In genomic region chr11:20248345-20248744, GRCh38 we compare ENCODE assay signal across 21 cellular contexts.
A peak's percentile ranks its signal among the peaks of the same experiment; 100 is the strongest.
DNase-seq lines count a peak whose midpoint lies in the region; ATAC-seq and TF ChIP-seq lines count a peak whose summit lies in the region.
"Had no signal": no experiment of that assay in that cellular context is flagged by ENCODE, and none has a peak within 500 bp of the region (broad histone marks: within the 10 kb centered on the region; RNA-seq: fewer than 3 reads in every experiment).

No MANE protein-coding gene starts in this region.

- H3K36me3 ChIP-seq in HUES48 (ENCODE audit: control insufficient read depth, insufficient read depth, low read length) (no peaks in the 10 kb centered on the region), SJCRH30 (no peaks in the 10 kb centered on the region), neural progenitor cell (no peaks in the 10 kb centered on the region)

- H3K79me2 ChIP-seq in neural progenitor cell (ENCODE audit: low read depth) = no peaks in the 10 kb centered on the region

- H3K9ac ChIP-seq in HUES48 (ENCODE audit: low read depth, low read length) = no peak overlapping the region
- no peak overlapping the region for H3K9ac ChIP-seq in neural progenitor cell
- H3K9ac ChIP-seq: GM23248 had no signal

- H3K27me3 Mint-ChIP-seq in neural progenitor cell (ENCODE audit: insufficient read depth, low read depth) = peaks cover 31% of the 10 kb centered on the region

- H3K9me3 Mint-ChIP-seq in neural progenitor cell = peaks cover 2% of the 10 kb centered on the region

- DNase-seq in NCI-H1105 treated with DMSO at 0.1 percent for 48 hours (lab: John Stamatoyannopoulos, UW) (peak; percentile 7), NCI-H1105 (lab: John Stamatoyannopoulos, UW) (no peak), SJCRH30 (peak; percentile 75 to 92), neural progenitor cell (ENCODE audit: low spot score) (no peak), NCI-H446 (lab: John Stamatoyannopoulos, UW) (no peak)
- DNase-seq in activated CD4-positive, alpha-beta T cell treated with anti-CD3 and anti-CD28 coated beads, Interleukin-2, amount 50 U/mL, for 4 hours = no peak
- DNase-seq: CD4-positive, CD25-positive, alpha-beta regulatory T cell; GM23248; HCEC 1CT; NCI-H1048; NCI-H187; NCI-H2081 treated with DMSO at 0.1 percent for 48 hours; NCI-H2171 treated with DMSO at 0.1 percent for 48 hours; NCI-H345; SHP77 had no signal

- H3K4me3 ChIP-seq in HUES48 (ENCODE audit: low read depth, low read length) = no peak overlapping the region
- peak overlapping the region; percentile 14 for H3K4me3 ChIP-seq in SJCRH30
- H3K4me3 ChIP-seq in neural progenitor cell = no peak overlapping the region
- H3K4me3 ChIP-seq: GM12878, GM23248 had no signal

- peaks cover 43% of the 10 kb centered on the region for H3F3A ChIP-seq in neural progenitor cell (ENCODE audit: low read depth)

- H3K36me3 Mint-ChIP-seq in neural progenitor cell = no peaks in the 10 kb centered on the region
- H3K36me3 Mint-ChIP-seq: CD4-positive, CD25-positive, alpha-beta regulatory T cell had no signal

- no peak for TF ChIP-seq CTCF in neural progenitor cell (IDR thresholded peaks at IDR 0.05)

- H3K4me1 Mint-ChIP-seq in neural progenitor cell = peaks cover 48% of the 10 kb centered on the region
- H3K4me1 Mint-ChIP-seq: CD4-positive, CD25-positive, alpha-beta regulatory T cell had no signal

- H3K27ac ChIP-seq in HUES48 (ENCODE audit: low read depth, low read length) (peak overlapping the region; percentile 61), SJCRH30 (peak overlapping the region; percentile 96), neural progenitor cell (no peak overlapping the region)
- H3K27ac ChIP-seq: GM23248, HL-60, RWPE1 had no signal

- no peak overlapping the region for H3K4me3 Mint-ChIP-seq in neural progenitor cell
- H3K4me3 Mint-ChIP-seq: CD4-positive, CD25-positive, alpha-beta regulatory T cell had no signal

- H2AFZ ChIP-seq in neural progenitor cell (replicated peaks) = peak overlapping the region; percentile 57
- H2AFZ ChIP-seq: GM23248 had no signal

- H4K20me1 ChIP-seq in neural progenitor cell (ENCODE audit: low read depth) = no peaks in the 10 kb centered on the region

- H3K4me1 ChIP-seq in HUES48 (ENCODE audit: control insufficient read depth, insufficient read depth, low read length) (peaks cover 55% of the 10 kb centered on the region), SJCRH30 (peaks cover 69% of the 10 kb centered on the region), neural progenitor cell (peaks cover 57% of the 10 kb centered on the region)

- H3K9me3 ChIP-seq in HUES48 (ENCODE audit: control insufficient read depth, insufficient read depth, low read length) (no peaks in the 10 kb centered on the region), SJCRH30 (replicated peaks) (0 out of 2 replicates have a peak, but pooled peaks cover 6% of the 10 kb centered on the region), neural progenitor cell (ENCODE audit: low read depth) (no peaks in the 10 kb centered on the region)

- H3K27ac Mint-ChIP-seq in neural progenitor cell = peak overlapping the region; percentile 76
- H3K27ac Mint-ChIP-seq: CD4-positive, CD25-positive, alpha-beta regulatory T cell had no signal

- H3K27me3 ChIP-seq in HUES48 (ENCODE audit: control insufficient read depth, insufficient read depth, low read length) (peaks cover 26% of the 10 kb centered on the region; the same call in 1 of the 2 replicates), SJCRH30 (no peaks in the 10 kb centered on the region), neural progenitor cell (no peaks in the 10 kb centered on the region)

- ATAC-seq in HG03039 (IDR thresholded peaks at IDR 0.05; ENCODE audit: unreplicated experiment) = no peak
- ATAC-seq: GM12878, Panc1 had no signal

- H3K4me2 ChIP-seq in neural progenitor cell = peak overlapping the region; percentile 64

Comparison
In these comparisons a context has a peak if more than half of its experiments do, and no peak if none do; other contexts are left out.
1. DNase-seq: peak in NCI-H1105 treated with DMSO at 0.1 percent for 48 hours (single experiment) and SJCRH30 (2 of 2); none in NCI-H1105 (single experiment), neural progenitor cell (single experiment), NCI-H446 (0 of 2) and activated CD4-positive, alpha-beta T cell treated with anti-CD3 and anti-CD28 coated beads, Interleukin-2, amount 50 U/mL, for 4 hours (0 of 2).